ENCODE assay signal across 7 cellular contexts in the genomic region with DNA sequence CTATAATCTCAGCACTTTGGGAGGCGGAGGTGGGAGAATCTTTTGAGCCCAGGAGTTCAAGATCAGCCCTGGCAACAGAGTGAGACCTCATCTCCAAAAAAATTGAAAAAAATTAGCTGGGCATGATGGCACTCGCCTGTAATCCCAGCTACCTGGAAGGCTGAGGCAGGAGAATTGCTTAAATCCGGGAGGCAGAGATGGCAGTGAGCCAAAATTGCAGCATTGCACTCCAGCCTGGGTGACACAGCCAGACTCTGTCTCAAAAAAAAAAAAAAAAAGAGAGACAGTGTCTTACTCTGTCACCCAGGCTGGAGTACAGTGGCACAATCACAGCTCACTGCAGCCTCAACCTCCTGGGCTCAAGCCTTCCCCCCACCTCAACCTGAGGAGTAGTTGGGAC. TPM values are rescaled to one million over a fixed set of nuclear protein-coding genes. Genes with fewer than 3 reads are reported as not detected.
A peak's percentile ranks its signal among the peaks of the same experiment; 100 is the strongest.
DNase-seq lines count a peak whose midpoint lies in the region; ATAC-seq and TF ChIP-seq lines count a peak whose summit lies in the region.
"Not testable (repeated sequence)": the region's sequence is repeated elsewhere in the genome, so short reads cannot be mapped to it uniquely, and the experiment has no call there.

No MANE protein-coding gene starts in this region.

- H2BK120ac ChIP-seq in mesendoderm (ENCODE audit: low read depth, low read length) = not testable (repeated sequence)

- H3K18ac ChIP-seq in mesendoderm (ENCODE audit: low read length) = not testable (repeated sequence)

- not testable (repeated sequence) for H3K4me3 ChIP-seq in adrenal gland; mesendoderm (ENCODE audit: low read length)

- H3K4ac ChIP-seq in mesendoderm (ENCODE audit: low read depth, low read length) = peak overlapping the region; percentile 22

- peak; percentile 15 for ATAC-seq in foreskin keratinocyte

- WGBS in adrenal gland, 4 donors = 48 to 60% (median 55%) methylated on average over 3 of the region's 3 CpGs
- no CpG with 5 or more reads among the region's 3 CpGs for WGBS in mesendoderm (ENCODE audit: extremely low coverage, insufficient coverage, low lambda C conversion rate)

- not testable (repeated sequence) for H2BK5ac ChIP-seq in mesendoderm (ENCODE audit: low read length)

- TF ChIP-seq POLR2A in adrenal gland (IDR thresholded peaks at IDR 0.05) = not testable (repeated sequence)

- not testable (repeated sequence) for H3K36me3 ChIP-seq in adrenal gland (replicated peaks in 1 of 2); mesendoderm (ENCODE audit: control insufficient read depth, insufficient read depth, low read length)

- not testable (repeated sequence) for H2BK15ac ChIP-seq in mesendoderm (replicated peaks; ENCODE audit: low read depth)

- intact Hi-C loops in adrenal gland (cut with DNase I) = not testable (repeated sequence)

- not testable (repeated sequence) for H4K5ac ChIP-seq in mesendoderm (ENCODE audit: low read length)

- TF ChIP-seq CTCF in adrenal gland (IDR thresholded peaks at IDR 0.05); foreskin keratinocyte (conservative IDR thresholded peaks at IDR 0.05): not testable (repeated sequence)

- H2AK5ac ChIP-seq in mesendoderm (ENCODE audit: low read length) = not testable (repeated sequence)

- not testable (repeated sequence) for H3K27ac ChIP-seq in adrenal gland; foreskin keratinocyte; mesendoderm (ENCODE audit: low read depth, low read length)

- not testable (repeated sequence) for H3K79me2 ChIP-seq in mesendoderm (ENCODE audit: control insufficient read depth, insufficient read depth, low read length)

- H3K56ac ChIP-seq in mesendoderm (ENCODE audit: low read length) = not testable (repeated sequence)

- not testable (repeated sequence) for H3K79me1 ChIP-seq in mesendoderm (ENCODE audit: low read length)

- not testable (repeated sequence) for H3K9ac ChIP-seq in mesendoderm (ENCODE audit: low read length)

- not testable (repeated sequence) for H3K27me3 ChIP-seq in adrenal gland; foreskin keratinocyte; mesendoderm (ENCODE audit: insufficient read depth, low read length, poor library complexity)

- DNase-seq in DMS53 (lab: John Stamatoyannopoulos, UW) (peak; percentile 75), M059J (ENCODE audit: low read depth) (peak; percentile 32), NCI-H2171 (lab: John Stamatoyannopoulos, UW) (peak; percentile 92), NCI-H82 (lab: John Stamatoyannopoulos, UW) (peak; percentile 78), adrenal gland (peak in 6 of 7 donors; percentile 54 to 77 (median 74)), foreskin keratinocyte (peak; percentile 56 to 84)
- not testable (repeated sequence) for DNase-seq in mesendoderm

- not testable (repeated sequence) for H3K23ac ChIP-seq in mesendoderm (ENCODE audit: low read length)

- H4K8ac ChIP-seq in mesendoderm (ENCODE audit: low read depth, low read length) = not testable (repeated sequence)

- H3K4me1 ChIP-seq in adrenal gland (replicated peaks in 1 of 2); mesendoderm (ENCODE audit: control insufficient read depth, low read depth, low read length): not testable (repeated sequence)
- peaks cover 24% of the 10 kb centered on the region for H3K4me1 ChIP-seq in foreskin keratinocyte

- H3K9me3 ChIP-seq in adrenal gland (replicated peaks in 1 of 3) = not testable (repeated sequence)

- H3K4me2 ChIP-seq in mesendoderm (ENCODE audit: low read length) = not testable (repeated sequence)

RNA-seq across cellular contexts. Expression of gene BAK1, which starts 27.2 kb away (rescaled TPM):
- total RNA-seq in M059J (2014; rRNA removed; shearing (Covaris generic)) = 34.0 and 43.7 TPM in 2 replicates
- total RNA-seq in adrenal gland = 10 to 100 TPM in 7 of 8 donors, 1 to 10 TPM in 1; 9.7 to 51.9 (median 27.6) TPM
- polyA plus RNA-seq in adrenal gland = 10 to 100 TPM; 17.3 to 33.5 (median 17.6) TPM
- total RNA-seq in foreskin keratinocyte = 77.0 and 82.9 TPM in 2 replicates
- polyA plus RNA-seq in foreskin keratinocyte = 92.0 and 93.8 TPM in 2 replicates
- polyA plus RNA-seq in mesendoderm (2013, experiment 1 of 2) = 20.5 TPM
- 21.1 TPM for polyA plus RNA-seq in mesendoderm (2013, experiment 2 of 2)
